ENCODE assay signal across 1 cellular context in the genomic region with DNA sequence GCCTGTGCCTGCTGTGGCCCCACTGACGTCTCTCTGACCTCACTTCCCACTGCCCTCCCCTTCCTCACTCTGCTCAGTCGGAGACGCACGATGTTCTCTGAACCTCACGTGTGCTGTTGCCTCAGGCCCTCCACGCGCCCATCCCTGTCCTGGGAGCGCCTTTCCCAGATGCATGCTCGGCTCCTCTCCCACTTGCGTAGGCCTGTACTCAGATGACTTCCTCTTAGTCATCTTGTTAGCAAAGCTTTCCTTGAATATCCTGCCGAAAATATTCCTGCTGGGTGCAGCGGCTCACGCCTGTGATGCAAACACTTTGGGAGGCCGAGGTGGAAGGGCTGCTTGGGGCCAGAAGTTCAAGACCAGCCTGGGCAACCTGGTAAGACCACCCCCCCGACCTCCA.
TF ChIP-seq lines count a peak whose summit lies in the region.

No MANE protein-coding gene starts in this region.

TF ChIP-seq in HCT116, 20 proteins besides CTCF, POLR2A, EP300 and RAD21 (continued from another document):
- TF ChIP-seq, protein P1, sequence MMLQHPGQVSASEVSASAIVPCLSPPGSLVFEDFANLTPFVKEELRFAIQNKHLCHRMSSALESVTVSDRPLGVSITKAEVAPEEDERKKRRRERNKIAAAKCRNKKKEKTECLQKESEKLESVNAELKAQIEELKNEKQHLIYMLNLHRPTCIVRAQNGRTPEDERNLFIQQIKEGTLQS (IDR thresholded peaks at IDR 0.05) = no peak
- TF ChIP-seq FOSL1 (IDR thresholded peaks at IDR 0.05; ENCODE audit: low read depth) (peak; percentile 70), JUND (IDR thresholded peaks at IDR 0.05) (peak; percentile 48), EZH2phosphoT487 (IDR thresholded peaks at IDR 0.05; ENCODE audit: borderline replicate concordance) (no peak), SIN3A (IDR thresholded peaks at IDR 0.05; ENCODE audit: low read depth) (peak; percentile 79), CEBPB (IDR thresholded peaks at IDR 0.05; ENCODE audit: low read depth) (no peak; the same call in 1 of the 2 replicates), ZFX (IDR thresholded peaks at IDR 0.05) (peak; percentile 74; the same call in 1 of the 2 replicates), EZH2 (IDR thresholded peaks at IDR 0.05) (no peak), SP1 (IDR thresholded peaks at IDR 0.05; ENCODE audit: low read depth) (peak; percentile 87), ZNF274 (IDR thresholded peaks at IDR 0.05; ENCODE audit: low read depth, low read length) (no peak), CBX3 (IDR thresholded peaks at IDR 0.05; ENCODE audit: low read depth) (peak; percentile 84), SRF (IDR thresholded peaks at IDR 0.05; ENCODE audit: low read depth) (no peak; the same call in 1 of the 2 replicates), ELF1 (IDR thresholded peaks at IDR 0.05; ENCODE audit: borderline replicate concordance, low read depth) (no peak), TCF7L2 (IDR thresholded peaks at IDR 0.05; ENCODE audit: borderline replicate concordance, extremely low read depth, insufficient read depth, insufficient read length) (peak; percentile 51)
- TF ChIP-seq, protein P2, sequence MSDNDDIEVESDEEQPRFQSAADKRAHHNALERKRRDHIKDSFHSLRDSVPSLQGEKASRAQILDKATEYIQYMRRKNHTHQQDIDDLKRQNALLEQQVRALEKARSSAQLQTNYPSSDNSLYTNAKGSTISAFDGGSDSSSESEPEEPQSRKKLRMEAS (IDR thresholded peaks at IDR 0.05) = peak; percentile 99
TF ChIP-seq in HCT116: peak in this region for 11.
